In genomic region chr18:1015777-1016176, GRCh38 we compare ENCODE assay signal across 17 cellular contexts.
DNase-seq lines count a peak whose midpoint lies in the region; ATAC-seq and TF ChIP-seq lines count a peak whose summit lies in the region.
"Had no signal": no experiment of that assay in that cellular context is flagged by ENCODE, and none has a peak within 500 bp of the region (broad histone marks: within the 10 kb centered on the region; RNA-seq: fewer than 3 reads in every experiment).

No MANE protein-coding gene starts in this region.

- no peaks in the 10 kb centered on the region for H3K36me3 ChIP-seq in ACC112 (ENCODE audit: insufficient read depth, low read length)
- H3K36me3 ChIP-seq in SJCRH30, result no peaks in the 10 kb centered on the region
- H3K36me3 ChIP-seq in sigmoid colon, result no peaks in the 10 kb centered on the region
- H3K36me3 ChIP-seq: BLaER1, HAP-1 had no signal

- no peak for TF ChIP-seq POLR2A in sigmoid colon (IDR thresholded peaks at IDR 0.05)

- 32 to 59% methylated on average over 2 of the region's 2 CpGs for WGBS in sigmoid colon, 2 donors

- TF ChIP-seq EP300 in sigmoid colon (IDR thresholded peaks at IDR 0.05), result no peak

- H3K27me3 ChIP-seq in ACC112 (ENCODE audit: insufficient read depth, low read length) (no peaks in the 10 kb centered on the region), SJCRH30 (no peaks in the 10 kb centered on the region), sigmoid colon (no peaks in the 10 kb centered on the region)
- H3K27me3 ChIP-seq: BLaER1 had no signal

- H3K4me3 ChIP-seq in ACC112 (ENCODE audit: low read depth, low read length) (no peak overlapping the region), SJCRH30 (no peak overlapping the region), fibroblast of the aortic adventitia (ENCODE audit: low read depth, low read length) (no peak overlapping the region), sigmoid colon (no peak overlapping the region)
- H3K4me3 ChIP-seq: BLaER1, HAP-1 had no signal

- no peaks in the 10 kb centered on the region for H3K9me3 ChIP-seq in SJCRH30 (replicated peaks)
- H3K9me3 ChIP-seq in sigmoid colon, result no peaks in the 10 kb centered on the region
- H3K9me3 ChIP-seq: BLaER1, HAP-1 had no signal

- no peak overlapping the region for H3K27ac ChIP-seq in ACC112 (ENCODE audit: low read depth, low read length)
- H3K27ac ChIP-seq in SJCRH30, result peak overlapping the region; percentile 99
- H3K27ac ChIP-seq in sigmoid colon, result no peak overlapping the region
- H3K27ac ChIP-seq: 22Rv1, BLaER1 had no signal

- TF ChIP-seq CTCF in fibroblast of the aortic adventitia (IDR thresholded peaks at IDR 0.05; ENCODE audit: insufficient read depth, low read length) (no peak), omental fat pad (IDR thresholded peaks at IDR 0.05) (no peak), sigmoid colon (IDR thresholded peaks at IDR 0.05) (no peak)

- ATAC-seq in omental fat pad (ENCODE audit: low FRiP score) (peak; percentile 22), HG03280 (IDR thresholded peaks at IDR 0.05; ENCODE audit: unreplicated experiment) (no peak), HG03135 (IDR thresholded peaks at IDR 0.05; ENCODE audit: unreplicated experiment) (no peak)
- ATAC-seq: Panc1 had no signal

- H3K4me1 ChIP-seq in ACC112 (ENCODE audit: control insufficient read depth, insufficient read depth, low read length, unreplicated experiment), result peaks cover 24% of the 10 kb centered on the region
- peaks cover 62% of the 10 kb centered on the region for H3K4me1 ChIP-seq in SJCRH30
- H3K4me1 ChIP-seq in sigmoid colon, result peaks cover 0 to 21% (median 8%) of the 10 kb centered on the region in 4 donors

- no peaks in the 10 kb centered on the region for H3K79me2 ChIP-seq in ACC112 (ENCODE audit: control insufficient read depth, insufficient read depth, low read length, unreplicated experiment)

- peak overlapping the region; percentile 92 for H2AFZ ChIP-seq in ACC112 (ENCODE audit: low read length, unreplicated experiment)

- intact Hi-C loops in sigmoid colon (cut with DNase I), result no loop called here

- no peak for DNase-seq in SJCRH30
- peak; percentile 51 for DNase-seq in fibroblast of the aortic adventitia (ENCODE audit: low read depth)
- DNase-seq in omental fat pad (ENCODE audit: low spot score), result no peak
- DNase-seq in SK-N-DZ (ENCODE audit: low spot score), result no peak
- DNase-seq in sigmoid colon, result no peak
- DNase-seq: CD8-positive, alpha-beta memory T cell; KBM-7; NCI-H1048; NCI-H1694; Right ventricle myocardium superior had no signal
